Comparison of ENCODE assay signal across 1 cellular context in the genomic region with DNA sequence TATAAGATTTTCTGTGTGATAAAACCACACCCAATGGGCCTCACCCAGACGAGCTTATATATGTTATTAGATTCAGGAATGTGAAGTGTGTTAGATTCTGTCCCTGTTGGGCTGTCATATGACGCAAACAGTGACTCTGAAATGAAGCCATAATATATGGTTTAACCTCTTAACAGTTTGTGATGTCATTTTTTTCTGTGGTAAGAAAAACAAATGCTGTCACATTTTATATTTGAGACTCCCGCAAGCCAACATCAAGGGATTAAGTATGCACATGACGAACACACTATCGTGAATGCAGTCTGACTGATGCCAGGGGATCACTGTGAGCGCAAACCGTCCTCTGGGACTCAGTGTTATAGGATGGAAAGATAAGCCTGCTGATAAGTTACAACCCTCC.
A peak's percentile ranks its signal among the peaks of the same experiment; 100 is the strongest.
TF ChIP-seq lines count a peak whose summit lies in the region.

No MANE protein-coding gene starts in this region.

TF ChIP-seq in HEK293, 187 proteins besides CTCF, POLR2A, EP300 and RAD21 (continued from another document):
- TF ChIP-seq, protein P1, sequence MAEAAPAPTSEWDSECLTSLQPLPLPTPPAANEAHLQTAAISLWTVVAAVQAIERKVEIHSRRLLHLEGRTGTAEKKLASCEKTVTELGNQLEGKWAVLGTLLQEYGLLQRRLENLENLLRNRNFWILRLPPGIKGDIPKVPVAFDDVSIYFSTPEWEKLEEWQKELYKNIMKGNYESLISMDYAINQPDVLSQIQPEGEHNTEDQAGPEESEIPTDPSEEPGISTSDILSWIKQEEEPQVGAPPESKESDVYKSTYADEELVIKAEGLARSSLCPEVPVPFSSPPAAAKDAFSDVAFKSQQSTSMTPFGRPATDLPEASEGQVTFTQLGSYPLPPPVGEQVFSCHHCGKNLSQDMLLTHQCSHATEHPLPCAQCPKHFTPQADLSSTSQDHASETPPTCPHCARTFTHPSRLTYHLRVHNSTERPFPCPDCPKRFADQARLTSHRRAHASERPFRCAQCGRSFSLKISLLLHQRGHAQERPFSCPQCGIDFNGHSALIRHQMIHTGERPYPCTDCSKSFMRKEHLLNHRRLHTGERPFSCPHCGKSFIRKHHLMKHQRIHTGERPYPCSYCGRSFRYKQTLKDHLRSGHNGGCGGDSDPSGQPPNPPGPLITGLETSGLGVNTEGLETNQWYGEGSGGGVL (tag by site-specific recombination; IDR thresholded peaks at IDR 0.05), result no peak
- TF ChIP-seq HOXA7 (CRISPR knock-in tag; IDR thresholded peaks at IDR 0.05; ENCODE audit: borderline replicate concordance) (no peak), KLF10 (tag by site-specific recombination; IDR thresholded peaks at IDR 0.05) (peak; percentile 83), SCRT1 (tag by site-specific recombination; IDR thresholded peaks at IDR 0.05; ENCODE audit: borderline replicate concordance) (no peak), ZNF664 (tag by site-specific recombination; IDR thresholded peaks at IDR 0.05) (no peak), ZNF169 (tag by site-specific recombination; IDR thresholded peaks at IDR 0.05) (no peak), ZNF654 (tag by site-specific recombination; IDR thresholded peaks at IDR 0.05; ENCODE audit: low read depth) (peak; percentile 3; the same call in 1 of the 2 replicates), ZNF544 (tag by site-specific recombination; IDR thresholded peaks at IDR 0.05) (no peak), ZNF24 (tag by site-specific recombination; IDR thresholded peaks at IDR 0.05) (peak; percentile 87), ZNF626 (tag by site-specific recombination; IDR thresholded peaks at IDR 0.05) (no peak), ZNF133 (tag by site-specific recombination; IDR thresholded peaks at IDR 0.05) (no peak), GLI4 (tag by site-specific recombination; IDR thresholded peaks at IDR 0.05) (no peak), ZNF280C (tag by site-specific recombination; IDR thresholded peaks at IDR 0.05) (no peak), ZFP3 (tag by site-specific recombination; IDR thresholded peaks at IDR 0.05; ENCODE audit: low read depth) (no peak), GLI2 (tag by site-specific recombination; IDR thresholded peaks at IDR 0.05; ENCODE audit: borderline replicate concordance, low read depth) (peak; percentile 70; the same call in 1 of the 2 replicates), ZBTB20 (tag by site-specific recombination; IDR thresholded peaks at IDR 0.05) (peak; percentile 48; the same call in 1 of the 2 replicates), BCL11B (tag by site-specific recombination; IDR thresholded peaks at IDR 0.05; ENCODE audit: low read depth) (no peak), ZNF624 (tag by site-specific recombination; IDR thresholded peaks at IDR 0.05) (no peak), ZNF837 (tag by site-specific recombination; IDR thresholded peaks at IDR 0.05) (no peak), ZNF114 (tag by site-specific recombination; IDR thresholded peaks at IDR 0.05) (no peak), BCL11A (tag by site-specific recombination; IDR thresholded peaks at IDR 0.05; ENCODE audit: low read depth) (peak; percentile 67; the same call in 1 of the 2 replicates), ZNF292 (tag by site-specific recombination; IDR thresholded peaks at IDR 0.05; ENCODE audit: borderline replicate concordance, low read depth) (no peak), ZNF2 (tag by site-specific recombination; IDR thresholded peaks at IDR 0.05) (no peak), SP2 (tag by site-specific recombination; IDR thresholded peaks at IDR 0.05) (no peak), EGR2 (tag by site-specific recombination; IDR thresholded peaks at IDR 0.05; ENCODE audit: low read depth) (no peak), ZNF132 (tag by site-specific recombination; IDR thresholded peaks at IDR 0.05; ENCODE audit: borderline replicate concordance) (no peak), ZNF221 (tag by site-specific recombination; IDR thresholded peaks at IDR 0.05; ENCODE audit: borderline replicate concordance) (no peak), ZNF274 (IDR thresholded peaks at IDR 0.05; ENCODE audit: low read length) (no peak), ZNF274 (tag by site-specific recombination; IDR thresholded peaks at IDR 0.05; ENCODE audit: borderline replicate concordance) (no peak), SP3 (tag by site-specific recombination; IDR thresholded peaks at IDR 0.05) (peak; percentile 23; the same call in 1 of the 2 replicates), ZNF155 (tag by site-specific recombination; IDR thresholded peaks at IDR 0.05) (no peak), ZBTB26 (tag by site-specific recombination; optimal IDR thresholded peaks at IDR 0.05) (no peak), KLF1 (tag by site-specific recombination; IDR thresholded peaks at IDR 0.05) (no peak), ZNF701 (tag by site-specific recombination; IDR thresholded peaks at IDR 0.05) (no peak), ZNF548 (tag by site-specific recombination; IDR thresholded peaks at IDR 0.05) (no peak), ZSCAN23 (tag by site-specific recombination; IDR thresholded peaks at IDR 0.05) (peak; percentile 59; the same call in 1 of the 2 replicates), ZSCAN30 (tag by site-specific recombination; IDR thresholded peaks at IDR 0.05) (no peak), ZNF146 (tag by site-specific recombination; IDR thresholded peaks at IDR 0.05) (peak; percentile 46; the same call in 1 of the 2 replicates), ZNF639 (tag by site-specific recombination; IDR thresholded peaks at IDR 0.05) (peak; percentile 93)
- TF ChIP-seq, protein P2, sequence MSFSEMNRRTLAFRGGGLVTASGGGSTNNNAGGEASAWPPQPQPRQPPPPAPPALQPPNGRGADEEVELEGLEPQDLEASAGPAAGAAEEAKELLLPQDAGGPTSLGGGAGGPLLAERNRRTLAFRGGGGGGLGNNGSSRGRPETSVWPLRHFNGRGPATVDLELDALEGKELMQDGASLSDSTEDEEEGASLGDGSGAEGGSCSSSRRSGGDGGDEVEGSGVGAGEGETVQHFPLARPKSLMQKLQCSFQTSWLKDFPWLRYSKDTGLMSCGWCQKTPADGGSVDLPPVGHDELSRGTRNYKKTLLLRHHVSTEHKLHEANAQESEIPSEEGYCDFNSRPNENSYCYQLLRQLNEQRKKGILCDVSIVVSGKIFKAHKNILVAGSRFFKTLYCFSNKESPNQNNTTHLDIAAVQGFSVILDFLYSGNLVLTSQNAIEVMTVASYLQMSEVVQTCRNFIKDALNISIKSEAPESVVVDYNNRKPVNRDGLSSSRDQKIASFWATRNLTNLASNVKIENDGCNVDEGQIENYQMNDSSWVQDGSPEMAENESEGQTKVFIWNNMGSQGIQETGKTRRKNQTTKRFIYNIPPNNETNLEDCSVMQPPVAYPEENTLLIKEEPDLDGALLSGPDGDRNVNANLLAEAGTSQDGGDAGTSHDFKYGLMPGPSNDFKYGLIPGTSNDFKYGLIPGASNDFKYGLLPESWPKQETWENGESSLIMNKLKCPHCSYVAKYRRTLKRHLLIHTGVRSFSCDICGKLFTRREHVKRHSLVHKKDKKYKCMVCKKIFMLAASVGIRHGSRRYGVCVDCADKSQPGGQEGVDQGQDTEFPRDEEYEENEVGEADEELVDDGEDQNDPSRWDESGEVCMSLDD (tag by site-specific recombination; IDR thresholded peaks at IDR 0.05), result no peak
- TF ChIP-seq, protein P3, sequence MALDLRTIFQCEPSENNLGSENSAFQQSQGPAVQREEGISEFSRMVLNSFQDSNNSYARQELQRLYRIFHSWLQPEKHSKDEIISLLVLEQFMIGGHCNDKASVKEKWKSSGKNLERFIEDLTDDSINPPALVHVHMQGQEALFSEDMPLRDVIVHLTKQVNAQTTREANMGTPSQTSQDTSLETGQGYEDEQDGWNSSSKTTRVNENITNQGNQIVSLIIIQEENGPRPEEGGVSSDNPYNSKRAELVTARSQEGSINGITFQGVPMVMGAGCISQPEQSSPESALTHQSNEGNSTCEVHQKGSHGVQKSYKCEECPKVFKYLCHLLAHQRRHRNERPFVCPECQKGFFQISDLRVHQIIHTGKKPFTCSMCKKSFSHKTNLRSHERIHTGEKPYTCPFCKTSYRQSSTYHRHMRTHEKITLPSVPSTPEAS (tag by site-specific recombination; IDR thresholded peaks at IDR 0.05), result peak; percentile 52
- TF ChIP-seq, protein P4, sequence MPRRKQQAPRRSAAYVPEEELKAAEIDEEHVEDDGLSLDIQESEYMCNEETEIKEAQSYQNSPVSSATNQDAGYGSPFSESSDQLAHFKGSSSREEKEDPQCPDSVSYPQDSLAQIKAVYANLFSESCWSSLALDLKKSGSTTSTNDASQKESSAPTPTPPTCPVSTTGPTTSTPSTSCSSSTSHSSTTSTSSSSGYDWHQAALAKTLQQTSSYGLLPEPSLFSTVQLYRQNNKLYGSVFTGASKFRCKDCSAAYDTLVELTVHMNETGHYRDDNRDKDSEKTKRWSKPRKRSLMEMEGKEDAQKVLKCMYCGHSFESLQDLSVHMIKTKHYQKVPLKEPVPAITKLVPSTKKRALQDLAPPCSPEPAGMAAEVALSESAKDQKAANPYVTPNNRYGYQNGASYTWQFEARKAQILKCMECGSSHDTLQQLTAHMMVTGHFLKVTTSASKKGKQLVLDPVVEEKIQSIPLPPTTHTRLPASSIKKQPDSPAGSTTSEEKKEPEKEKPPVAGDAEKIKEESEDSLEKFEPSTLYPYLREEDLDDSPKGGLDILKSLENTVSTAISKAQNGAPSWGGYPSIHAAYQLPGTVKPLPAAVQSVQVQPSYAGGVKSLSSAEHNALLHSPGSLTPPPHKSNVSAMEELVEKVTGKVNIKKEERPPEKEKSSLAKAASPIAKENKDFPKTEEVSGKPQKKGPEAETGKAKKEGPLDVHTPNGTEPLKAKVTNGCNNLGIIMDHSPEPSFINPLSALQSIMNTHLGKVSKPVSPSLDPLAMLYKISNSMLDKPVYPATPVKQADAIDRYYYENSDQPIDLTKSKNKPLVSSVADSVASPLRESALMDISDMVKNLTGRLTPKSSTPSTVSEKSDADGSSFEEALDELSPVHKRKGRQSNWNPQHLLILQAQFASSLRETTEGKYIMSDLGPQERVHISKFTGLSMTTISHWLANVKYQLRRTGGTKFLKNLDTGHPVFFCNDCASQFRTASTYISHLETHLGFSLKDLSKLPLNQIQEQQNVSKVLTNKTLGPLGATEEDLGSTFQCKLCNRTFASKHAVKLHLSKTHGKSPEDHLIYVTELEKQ (tag by site-specific recombination; IDR thresholded peaks at IDR 0.05; ENCODE audit: borderline replicate concordance), result peak; percentile 94
- TF ChIP-seq, protein P5, sequence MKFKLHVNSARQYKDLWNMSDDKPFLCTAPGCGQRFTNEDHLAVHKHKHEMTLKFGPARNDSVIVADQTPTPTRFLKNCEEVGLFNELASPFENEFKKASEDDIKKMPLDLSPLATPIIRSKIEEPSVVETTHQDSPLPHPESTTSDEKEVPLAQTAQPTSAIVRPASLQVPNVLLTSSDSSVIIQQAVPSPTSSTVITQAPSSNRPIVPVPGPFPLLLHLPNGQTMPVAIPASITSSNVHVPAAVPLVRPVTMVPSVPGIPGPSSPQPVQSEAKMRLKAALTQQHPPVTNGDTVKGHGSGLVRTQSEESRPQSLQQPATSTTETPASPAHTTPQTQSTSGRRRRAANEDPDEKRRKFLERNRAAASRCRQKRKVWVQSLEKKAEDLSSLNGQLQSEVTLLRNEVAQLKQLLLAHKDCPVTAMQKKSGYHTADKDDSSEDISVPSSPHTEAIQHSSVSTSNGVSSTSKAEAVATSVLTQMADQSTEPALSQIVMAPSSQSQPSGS (tag by site-specific recombination; IDR thresholded peaks at IDR 0.05; ENCODE audit: low read depth), result peak; percentile 97
- TF ChIP-seq, protein P6, sequence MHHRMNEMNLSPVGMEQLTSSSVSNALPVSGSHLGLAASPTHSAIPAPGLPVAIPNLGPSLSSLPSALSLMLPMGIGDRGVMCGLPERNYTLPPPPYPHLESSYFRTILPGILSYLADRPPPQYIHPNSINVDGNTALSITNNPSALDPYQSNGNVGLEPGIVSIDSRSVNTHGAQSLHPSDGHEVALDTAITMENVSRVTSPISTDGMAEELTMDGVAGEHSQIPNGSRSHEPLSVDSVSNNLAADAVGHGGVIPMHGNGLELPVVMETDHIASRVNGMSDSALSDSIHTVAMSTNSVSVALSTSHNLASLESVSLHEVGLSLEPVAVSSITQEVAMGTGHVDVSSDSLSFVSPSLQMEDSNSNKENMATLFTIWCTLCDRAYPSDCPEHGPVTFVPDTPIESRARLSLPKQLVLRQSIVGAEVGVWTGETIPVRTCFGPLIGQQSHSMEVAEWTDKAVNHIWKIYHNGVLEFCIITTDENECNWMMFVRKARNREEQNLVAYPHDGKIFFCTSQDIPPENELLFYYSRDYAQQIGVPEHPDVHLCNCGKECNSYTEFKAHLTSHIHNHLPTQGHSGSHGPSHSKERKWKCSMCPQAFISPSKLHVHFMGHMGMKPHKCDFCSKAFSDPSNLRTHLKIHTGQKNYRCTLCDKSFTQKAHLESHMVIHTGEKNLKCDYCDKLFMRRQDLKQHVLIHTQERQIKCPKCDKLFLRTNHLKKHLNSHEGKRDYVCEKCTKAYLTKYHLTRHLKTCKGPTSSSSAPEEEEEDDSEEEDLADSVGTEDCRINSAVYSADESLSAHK (tag by site-specific recombination; IDR thresholded peaks at IDR 0.05), result peak; percentile 9; the same call in 1 of the 2 replicates
